ENCODE assay signal across 2 cellular contexts in genomic region chr10:97560731-97561381, GRCh38.
TF ChIP-seq lines count a peak whose summit lies in the region.
"Not testable (repeated sequence)": the region's sequence is repeated elsewhere in the genome, so short reads cannot be mapped to it uniquely, and the experiment has no call there.

No MANE protein-coding gene starts in this region.

TF ChIP-seq in WTC11, 78 proteins besides CTCF, POLR2A, EP300 and RAD21:
- peak; percentile 96 for TF ChIP-seq GABPB1 (CRISPR knock-in tag; IDR thresholded peaks at IDR 0.05)

TF ChIP-seq in HepG2, 621 proteins besides CTCF, POLR2A, EP300 and RAD21:
- TF ChIP-seq ZFX (CRISPR knock-in tag; IDR thresholded peaks at IDR 0.05; ENCODE audit: low read depth) (peak; percentile 44; the same call in 1 of the 2 replicates), BRD4 (CRISPR knock-in tag; IDR thresholded peaks at IDR 0.05) (peak; percentile 45; the same call in 1 of the 2 replicates), HOXA3 (CRISPR knock-in tag; IDR thresholded peaks at IDR 0.05) (0 out of 2 replicates have a peak, but pooled peaks have one; percentile 17), KDM2A (CRISPR knock-in tag; IDR thresholded peaks at IDR 0.05; ENCODE audit: borderline replicate concordance, low read depth) (0 out of 2 replicates have a peak, but pooled peaks have one; percentile 19), KAT8 (CRISPR knock-in tag; IDR thresholded peaks at IDR 0.05) (0 out of 2 replicates have a peak, but pooled peaks have one; percentile 16), YEATS4 (CRISPR knock-in tag; IDR thresholded peaks at IDR 0.05; ENCODE audit: borderline replicate concordance) (peak; percentile 65; the same call in 1 of the 2 replicates), CBX5 (CRISPR knock-in tag; IDR thresholded peaks at IDR 0.05; ENCODE audit: borderline replicate concordance) (peak; percentile 63; the same call in 1 of the 2 replicates), RFXAP (CRISPR knock-in tag; IDR thresholded peaks at IDR 0.05; ENCODE audit: borderline replicate concordance) (peak; percentile 30; the same call in 1 of the 2 replicates), ZNF501 (CRISPR knock-in tag; IDR thresholded peaks at IDR 0.05) (peak; percentile 53; the same call in 1 of the 2 replicates), SAP130 (CRISPR knock-in tag; IDR thresholded peaks at IDR 0.05; ENCODE audit: low read depth) (peak; percentile 34; the same call in 1 of the 2 replicates), CEBPG (CRISPR knock-in tag; IDR thresholded peaks at IDR 0.05) (peak; percentile 91), PHF8 (CRISPR knock-in tag; IDR thresholded peaks at IDR 0.05) (peak; percentile 26; the same call in 1 of the 2 replicates), HNF4A (CRISPR knock-in tag; IDR thresholded peaks at IDR 0.05) (0 out of 2 replicates have a peak, but pooled peaks have one; percentile 26), ZNF777 (CRISPR knock-in tag; IDR thresholded peaks at IDR 0.05) (peak; percentile 83), SALL1 (CRISPR knock-in tag; IDR thresholded peaks at IDR 0.05) (peak; percentile 36; the same call in 1 of the 2 replicates), HDAC1 (CRISPR knock-in tag; IDR thresholded peaks at IDR 0.05) (peak; percentile 53), UBTF (CRISPR knock-in tag; IDR thresholded peaks at IDR 0.05) (0 out of 2 replicates have a peak, but pooled peaks have one; percentile 58), ELF3 (CRISPR knock-in tag; IDR thresholded peaks at IDR 0.05) (0 out of 2 replicates have a peak, but pooled peaks have one; percentile 8), HIVEP1 (CRISPR knock-in tag; IDR thresholded peaks at IDR 0.05) (peak; percentile 78), ATF3 (CRISPR knock-in tag; IDR thresholded peaks at IDR 0.05) (peak; percentile 81), ZNF350 (CRISPR knock-in tag; IDR thresholded peaks at IDR 0.05; ENCODE audit: borderline replicate concordance, low read depth) (peak; percentile 20; the same call in 1 of the 2 replicates), ATF4 (CRISPR knock-in tag; IDR thresholded peaks at IDR 0.05) (peak in 1 of 2 experiments; percentile 96; a peak in 2 of 4 replicates), NONO (CRISPR knock-in tag; conservative IDR thresholded peaks at IDR 0.05) (peak; percentile 47; the same call in 1 of the 2 replicates), AHDC1 (CRISPR knock-in tag; IDR thresholded peaks at IDR 0.05; ENCODE audit: borderline replicate concordance) (0 out of 2 replicates have a peak, but pooled peaks have one; percentile 26), ZNF687 (CRISPR knock-in tag; IDR thresholded peaks at IDR 0.05) (peak; percentile 73), CEBPB (IDR thresholded peaks at IDR 0.05; ENCODE audit: borderline replicate concordance, low read depth, low read length) (peak; percentile 93), PITX1 (CRISPR knock-in tag; IDR thresholded peaks at IDR 0.05) (peak; percentile 69), GATAD2A (CRISPR knock-in tag; IDR thresholded peaks at IDR 0.05) (peak; percentile 25; the same call in 1 of the 2 replicates), PATZ1 (CRISPR knock-in tag; IDR thresholded peaks at IDR 0.05) (peak; percentile 49; the same call in 1 of the 2 replicates), KMT2A (CRISPR knock-in tag; IDR thresholded peaks at IDR 0.05) (peak; percentile 45; the same call in 1 of the 2 replicates), ZNF232 (CRISPR knock-in tag; IDR thresholded peaks at IDR 0.05; ENCODE audit: borderline replicate concordance) (peak; percentile 54; the same call in 1 of the 2 replicates)
- TF ChIP-seq NONO (IDR thresholded peaks at IDR 0.05), result not testable (repeated sequence)
TF ChIP-seq in HepG2: peak in this region for 31; not testable (repeated sequence) for 590.
